ENCODE assay signal across 8 cellular contexts in the genomic region with DNA sequence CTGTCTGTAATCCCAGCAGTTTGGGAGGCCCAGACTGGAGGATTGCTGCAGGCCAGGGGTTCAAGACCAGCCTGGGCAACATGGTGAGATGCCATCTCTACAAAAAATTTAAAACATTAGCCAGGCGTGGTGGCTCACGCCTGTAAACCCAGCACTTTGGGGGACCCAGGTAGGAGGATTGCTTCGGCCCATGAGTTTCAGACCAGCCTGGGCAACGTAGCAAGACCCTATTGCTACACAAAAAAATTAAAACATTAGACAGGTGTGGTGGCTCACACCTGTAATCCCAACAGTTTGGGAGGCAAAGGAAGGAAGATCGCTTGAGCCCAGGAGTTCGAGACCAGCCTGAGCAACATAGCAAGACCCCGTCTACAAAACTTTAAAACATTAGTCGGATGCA.
A peak's percentile ranks its signal among the peaks of the same experiment; 100 is the strongest.
DNase-seq lines count a peak whose midpoint lies in the region; ATAC-seq and TF ChIP-seq lines count a peak whose summit lies in the region.

No MANE protein-coding gene starts in this region.

- peak overlapping the region; percentile 72 for H3K27ac ChIP-seq in HL-60 (replicated peaks)
- peak overlapping the region; percentile 64 for H3K27ac ChIP-seq in iPS-20b (ENCODE audit: low read length)

- H3K4me1 ChIP-seq in iPS-20b (ENCODE audit: insufficient read depth, low read length) = peaks cover 25% of the 10 kb centered on the region

- peak overlapping the region; percentile 87 for H3K27ac Mint-ChIP-seq in activated naive CD8-positive, alpha-beta T cell
- peak overlapping the region; percentile 72 for H3K27ac Mint-ChIP-seq in stimulated activated naive B cell treated with anti-CD40 and anti-IgM and Interleukin-4, amounts not matched to agents 10 μg/mL and 1 μg/mL and 100 μg/mL, for 72 hours

- H3K9me3 Mint-ChIP-seq in activated naive CD8-positive, alpha-beta T cell (ENCODE audit: low read depth) = no peaks in the 10 kb centered on the region
- H3K9me3 Mint-ChIP-seq in stimulated activated naive B cell treated with anti-CD40 and anti-IgM and Interleukin-4, amounts not matched to agents 10 μg/mL and 1 μg/mL and 100 μg/mL, for 72 hours = no peaks in the 10 kb centered on the region

- ATAC-seq in stimulated activated naive B cell treated with anti-CD40 and anti-IgM and Interleukin-4, amounts not matched to agents 10 μg/mL and 1 μg/mL and 100 μg/mL, for 72 hours (replicated peaks) = no peak
- ATAC-seq in GM19351 (IDR thresholded peaks at IDR 0.05; ENCODE audit: unreplicated experiment) = no peak

- no peaks in the 10 kb centered on the region for H3K36me3 Mint-ChIP-seq in activated naive CD8-positive, alpha-beta T cell
- peaks cover 0 to 4% of the 10 kb centered on the region in 2 donors for H3K36me3 Mint-ChIP-seq in stimulated activated naive B cell treated with anti-CD40 and anti-IgM and Interleukin-4, amounts not matched to agents 10 μg/mL and 1 μg/mL and 100 μg/mL, for 72 hours

- no peaks in the 10 kb centered on the region for H3K27me3 ChIP-seq in HL-60 (ENCODE audit: insufficient read depth, poor library complexity, severe bottlenecking)
- H3K27me3 ChIP-seq in iPS-20b (ENCODE audit: insufficient read depth, low read length) = no peaks in the 10 kb centered on the region

- peak overlapping the region; percentile 54 for H3K4me3 ChIP-seq in HL-60 (replicated peaks; ENCODE audit: insufficient read depth, low read length)
- peak overlapping the region; percentile 89 for H3K4me3 ChIP-seq in iPS-20b (ENCODE audit: low read length)

- H3K27me3 Mint-ChIP-seq in activated naive CD8-positive, alpha-beta T cell = no peaks in the 10 kb centered on the region
- no peaks in the 10 kb centered on the region for H3K27me3 Mint-ChIP-seq in stimulated activated naive B cell treated with anti-CD40 and anti-IgM and Interleukin-4, amounts not matched to agents 10 μg/mL and 1 μg/mL and 100 μg/mL, for 72 hours

- DNase-seq in HL-60 (ENCODE audit: low read depth in 1 of 2, low spot score in 1 of 2) = no peak
- DNase-seq in stimulated activated naive B cell treated with anti-CD40 and anti-IgM and Interleukin-4, amounts not matched to agents 10 μg/mL and 1 μg/mL and 100 μg/mL, for 72 hours = no peak
- DNase-seq in NOMO-1 treated with dmso at 0.1 percent for 144 hours (lab: John Stamatoyannopoulos, UW; ENCODE audit: unreplicated experiment) = no peak
- DNase-seq in SIG-M5 treated with dmso at 0.1 percent for 504 hours (lab: John Stamatoyannopoulos, UW; ENCODE audit: unreplicated experiment) = no peak
- DNase-seq in NCI-H187 (lab: John Stamatoyannopoulos, UW) = no peak

- H3K9ac ChIP-seq in iPS-20b (ENCODE audit: low read depth, low read length) = peak overlapping the region; percentile 91; the same call in 1 of the 2 replicates

- peaks cover 28% of the 10 kb centered on the region for H3K36me3 ChIP-seq in iPS-20b (ENCODE audit: insufficient read depth, low read depth, low read length)

- H3K4me1 Mint-ChIP-seq in activated naive CD8-positive, alpha-beta T cell (ENCODE audit: low read depth) = peaks cover 27% of the 10 kb centered on the region
- H3K4me1 Mint-ChIP-seq in stimulated activated naive B cell treated with anti-CD40 and anti-IgM and Interleukin-4, amounts not matched to agents 10 μg/mL and 1 μg/mL and 100 μg/mL, for 72 hours = peaks cover 13 to 45% of the 10 kb centered on the region in 2 donors

- H3K4me3 Mint-ChIP-seq in activated naive CD8-positive, alpha-beta T cell = peak overlapping the region; percentile 85
- H3K4me3 Mint-ChIP-seq in stimulated activated naive B cell treated with anti-CD40 and anti-IgM and Interleukin-4, amounts not matched to agents 10 μg/mL and 1 μg/mL and 100 μg/mL, for 72 hours = peak overlapping the region; percentile 78 to 80

- TF ChIP-seq CTCF in HL-60 (IDR thresholded peaks at IDR 0.05; ENCODE audit: insufficient read depth, low read length) = no peak

- H3K9me3 ChIP-seq in iPS-20b (ENCODE audit: insufficient read depth, low read depth, low read length) = no peaks in the 10 kb centered on the region
